Comparison of ENCODE assay signal across 8 cellular contexts in the genomic region with DNA sequence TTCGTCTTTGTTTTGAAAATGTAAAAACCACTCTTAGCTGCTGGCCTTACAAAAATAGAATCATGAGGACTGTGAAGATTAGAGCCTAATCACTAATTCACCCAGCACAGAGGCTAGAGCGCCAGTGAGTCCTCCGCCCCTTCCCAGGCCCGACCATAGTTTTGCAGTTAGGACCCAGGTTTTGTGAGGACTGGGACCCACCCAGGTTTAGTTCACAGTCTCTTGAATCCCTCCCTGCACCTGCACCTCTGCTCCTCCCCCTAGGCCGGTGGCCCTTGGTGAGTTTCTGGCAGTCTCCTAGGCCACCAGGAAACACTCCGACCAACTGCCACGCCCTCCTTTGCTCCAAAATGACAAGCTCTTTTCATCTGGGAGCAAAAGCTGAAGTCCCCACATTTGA.
DNase-seq lines count a peak whose midpoint lies in the region; ATAC-seq and TF ChIP-seq lines count a peak whose summit lies in the region.

No MANE protein-coding gene starts in this region.

- H3K27me3 Mint-ChIP-seq in neural crest cell (ENCODE audit: low read depth), result no peaks in the 10 kb centered on the region

- DNase-seq in DMS 273 treated with DMSO at 0.1 percent for 48 hours (lab: John Stamatoyannopoulos, UW) (peak; percentile 7), fibroblast of the aortic adventitia (ENCODE audit: low read depth) (no peak), neural crest cell (ENCODE audit: low read depth, low spot score) (no peak), NCI-H2107 (lab: John Stamatoyannopoulos, UW) (no peak)

- ATAC-seq in GM19372 (IDR thresholded peaks at IDR 0.05; ENCODE audit: low read depth, unreplicated experiment) (peak; percentile 32), HG03039 (IDR thresholded peaks at IDR 0.05; ENCODE audit: unreplicated experiment) (no peak)

- H3K27me3 ChIP-seq in HUES48 (ENCODE audit: control insufficient read depth, insufficient read depth, low read length), result peaks cover 16% of the 10 kb centered on the region

- no peak overlapping the region for H3K27ac ChIP-seq in HUES48 (ENCODE audit: low read depth, low read length)
- peak overlapping the region; percentile 55; the same call in 1 of the 2 replicates for H3K27ac ChIP-seq in VCaP

- no peak overlapping the region for H3K27ac Mint-ChIP-seq in neural crest cell (ENCODE audit: unreplicated experiment)

- peaks cover 28% of the 10 kb centered on the region for H3K4me1 Mint-ChIP-seq in neural crest cell

- no peaks in the 10 kb centered on the region for H3K9me3 Mint-ChIP-seq in neural crest cell

- peaks cover 3% of the 10 kb centered on the region; the same call in 1 of the 2 replicates for H3K4me1 ChIP-seq in HUES48 (ENCODE audit: control insufficient read depth, insufficient read depth, low read length)

- H3K9me3 ChIP-seq in HUES48 (ENCODE audit: control insufficient read depth, insufficient read depth, low read length), result no peaks in the 10 kb centered on the region

- H3K4me3 ChIP-seq in HUES48 (ENCODE audit: low read depth, low read length), result peak overlapping the region; percentile 82
- H3K4me3 ChIP-seq in fibroblast of the aortic adventitia (ENCODE audit: low read depth, low read length), result peak overlapping the region; percentile 94

- H3K4me3 Mint-ChIP-seq in neural crest cell, result peak overlapping the region; percentile 94

- TF ChIP-seq CTCF in VCaP (conservative IDR thresholded peaks at IDR 0.05), result no peak
- TF ChIP-seq CTCF in fibroblast of the aortic adventitia (IDR thresholded peaks at IDR 0.05; ENCODE audit: insufficient read depth, low read length), result peak; percentile 1
- TF ChIP-seq CTCF in neural crest cell (conservative IDR thresholded peaks at IDR 0.05), result peak; percentile 18

- peaks cover 3% of the 10 kb centered on the region for H3K36me3 Mint-ChIP-seq in neural crest cell (ENCODE audit: low read depth)

- no peaks in the 10 kb centered on the region for H3K36me3 ChIP-seq in HUES48 (ENCODE audit: control insufficient read depth, insufficient read depth, low read length)

- H3K9ac ChIP-seq in HUES48 (ENCODE audit: low read depth, low read length), result no peak overlapping the region
